8 cellular contexts compared by ENCODE assay signal in the genomic region with DNA sequence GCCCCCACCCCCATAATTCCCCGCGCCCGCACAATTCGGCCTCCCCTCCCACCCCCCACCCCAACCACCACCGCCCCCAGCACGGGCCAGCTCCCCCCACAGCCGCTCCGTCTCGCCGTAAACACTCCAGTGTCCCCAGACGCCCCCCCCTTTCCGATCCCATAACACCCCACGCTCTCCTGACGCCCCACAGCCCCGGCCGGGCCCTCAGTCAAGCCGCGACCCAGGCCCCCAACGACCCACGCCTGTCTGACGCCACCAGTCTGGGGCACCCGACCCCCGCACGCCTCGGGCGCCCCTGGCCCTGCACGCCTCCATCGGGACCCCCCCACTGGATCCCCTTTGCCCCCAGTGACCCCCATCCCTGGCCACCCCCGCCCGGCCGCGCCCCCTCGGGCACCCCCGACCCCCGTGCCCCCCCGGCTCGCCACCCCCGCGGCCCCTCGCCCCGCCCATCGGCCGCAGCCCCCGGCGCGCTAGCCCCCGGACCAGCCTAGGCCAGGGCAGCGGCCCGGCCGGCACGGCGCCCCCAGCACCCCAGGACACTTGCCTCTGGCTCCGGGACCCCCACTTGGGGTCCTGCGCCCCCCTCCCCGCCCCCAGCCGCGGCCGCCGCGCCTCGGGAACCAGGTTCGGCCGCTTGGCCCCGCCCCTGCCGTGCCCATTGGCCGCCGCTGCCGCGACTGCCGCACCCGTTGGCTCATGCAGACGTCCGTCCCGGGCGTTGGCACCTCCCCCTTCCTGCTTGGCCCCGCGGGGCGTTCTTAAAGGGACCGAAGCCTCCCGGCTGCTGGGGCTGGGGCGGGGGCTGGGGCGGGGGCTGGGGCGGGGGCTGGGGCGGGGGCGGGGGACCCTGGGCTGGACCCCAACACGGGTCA. TPM values are rescaled to one million over a fixed set of nuclear protein-coding genes. Genes with fewer than 3 reads are reported as not detected.
DNase-seq lines count a peak whose midpoint lies in the region; ATAC-seq and TF ChIP-seq lines count a peak whose summit lies in the region.

A gene (minus strand): TSS at position 638 of the 878 bp plus-strand sequence. CDS start 1,603 bp downstream, outside the sequence.

- H3K9me2 ChIP-seq in GM23248 (ENCODE audit: insufficient read depth): no peaks in the 10 kb centered on the region

- peak within 1 kb of the TSS; percentile 88 for H3K9ac ChIP-seq in GM23248

- in situ Hi-C loops in GM23248 (cut with MboI): no loop called here

- ATAC-seq in RWPE2 (ENCODE audit: low read depth): peak; percentile 97
- peak; percentile 97 to 99 (median 99) for ATAC-seq in natural killer cell
- ATAC-seq in stimulated activated naive B cell treated with anti-CD40 and anti-IgM and Interleukin-4, amounts not matched to agents 10 μg/mL and 1 μg/mL and 100 μg/mL, for 72 hours (replicated peaks): peak; percentile 95 to 98

- no peaks in the 10 kb centered on the region for H3K9me3 Mint-ChIP-seq in activated T-helper 2 cell treated with anti-CD3 and anti-CD28 coated beads, Interferon-gamma antibody, Interleukin-2, Interleukin-4, amounts not matched to agents 10 μg/mL and 5 μg/mL and 100 μg/mL, durations not matched to agents 14 hours and 24 hours and 36 hours
- no peaks in the 10 kb centered on the region for H3K9me3 Mint-ChIP-seq in natural killer cell
- no peaks in the 10 kb centered on the region for H3K9me3 Mint-ChIP-seq in stimulated activated naive B cell treated with anti-CD40 and anti-IgM and Interleukin-4, amounts not matched to agents 10 μg/mL and 1 μg/mL and 100 μg/mL, for 72 hours

- H3K4me2 ChIP-seq in GM23248 (ENCODE audit: unreplicated experiment): peak within 1 kb of the TSS; percentile 83

- H2AFZ ChIP-seq in GM23248: peak within 1 kb of the TSS; percentile 86

- H3K4me3 ChIP-seq in GM23248 (peak within 1 kb of the TSS; percentile 75), RWPE2 (ENCODE audit: severe bottlenecking) (peak within 1 kb of the TSS; percentile 53), fibroblast of mammary gland (ENCODE audit: control insufficient read depth, low read depth, low read length) (peak within 1 kb of the TSS; percentile 64)

- DNase-seq in DMS53 (lab: John Stamatoyannopoulos, UW) (peak; percentile 90), GM23248 (peak; percentile 96), LHCN-M2 (ENCODE audit: low read depth) (peak; percentile 71), RWPE2 (ENCODE audit: low spot score) (peak; percentile 91), fibroblast of mammary gland (ENCODE audit: low read depth) (peak; percentile 80), natural killer cell (peak; percentile 94)
- DNase-seq in activated T-helper 2 cell treated with anti-CD3 and anti-CD28 coated beads, Interferon-gamma antibody, Interleukin-2, Interleukin-4, amounts not matched to agents 10 μg/mL and 5 μg/mL and 100 μg/mL, durations not matched to agents 14 hours and 24 hours and 36 hours (ENCODE audit: low spot score): peak; percentile 91
- peak; percentile 89 for DNase-seq in stimulated activated naive B cell treated with anti-CD40 and anti-IgM and Interleukin-4, amounts not matched to agents 10 μg/mL and 1 μg/mL and 100 μg/mL, for 72 hours

- H3K36me3 ChIP-seq in GM23248 (ENCODE audit: low read depth): no peaks in the 10 kb centered on the region; the same call in 1 of the 2 replicates
- H3K36me3 ChIP-seq in RWPE2 (ENCODE audit: low read depth): peaks cover 24% of the 10 kb centered on the region

- 0 out of 2 replicates have a peak, but pooled peaks cover 8% of the 10 kb centered on the region for H3F3A ChIP-seq in GM23248 (ENCODE audit: insufficient read depth)

- intact Hi-C loops in activated T-helper 2 cell treated with anti-CD3 and anti-CD28 coated beads, Interferon-gamma antibody, Interleukin-2, Interleukin-4, amounts not matched to agents 10 μg/mL and 5 μg/mL and 100 μg/mL, durations not matched to agents 14 hours and 24 hours and 36 hours (cut with micrococcal nuclease): loop anchor here (1.0 kb wide), 1 partner anchor 28 kb away; a partner anchor contains a TSS
- intact Hi-C loops in natural killer cell (cut with micrococcal nuclease): loop anchor here (1.0 kb wide), 1 partner anchor 14 kb away; a partner anchor contains a TSS

- H3K4me1 ChIP-seq in GM23248 (ENCODE audit: insufficient read depth): peaks cover 16% of the 10 kb centered on the region
- H3K4me1 ChIP-seq in RWPE2 (ENCODE audit: insufficient read depth, poor library complexity, severe bottlenecking): no peaks in the 10 kb centered on the region

- H3K27me3 Mint-ChIP-seq in activated T-helper 2 cell treated with anti-CD3 and anti-CD28 coated beads, Interferon-gamma antibody, Interleukin-2, Interleukin-4, amounts not matched to agents 10 μg/mL and 5 μg/mL and 100 μg/mL, durations not matched to agents 14 hours and 24 hours and 36 hours (ENCODE audit: low read depth): no peaks in the 10 kb centered on the region
- H3K27me3 Mint-ChIP-seq in natural killer cell (ENCODE audit: low read depth in 2 of 2): no peaks in the 10 kb centered on the region
- H3K27me3 Mint-ChIP-seq in stimulated activated naive B cell treated with anti-CD40 and anti-IgM and Interleukin-4, amounts not matched to agents 10 μg/mL and 1 μg/mL and 100 μg/mL, for 72 hours: no peaks in the 10 kb centered on the region

- H3K4me1 Mint-ChIP-seq in activated T-helper 2 cell treated with anti-CD3 and anti-CD28 coated beads, Interferon-gamma antibody, Interleukin-2, Interleukin-4, amounts not matched to agents 10 μg/mL and 5 μg/mL and 100 μg/mL, durations not matched to agents 14 hours and 24 hours and 36 hours (ENCODE audit: low read depth): peaks cover 14% of the 10 kb centered on the region
- peaks cover 14 to 21% of the 10 kb centered on the region in 2 donors for H3K4me1 Mint-ChIP-seq in natural killer cell
- H3K4me1 Mint-ChIP-seq in stimulated activated naive B cell treated with anti-CD40 and anti-IgM and Interleukin-4, amounts not matched to agents 10 μg/mL and 1 μg/mL and 100 μg/mL, for 72 hours: peaks cover 17 to 33% of the 10 kb centered on the region in 2 donors

- peak within 1 kb of the TSS; percentile 99 for H3K27ac Mint-ChIP-seq in activated T-helper 2 cell treated with anti-CD3 and anti-CD28 coated beads, Interferon-gamma antibody, Interleukin-2, Interleukin-4, amounts not matched to agents 10 μg/mL and 5 μg/mL and 100 μg/mL, durations not matched to agents 14 hours and 24 hours and 36 hours
- H3K27ac Mint-ChIP-seq in natural killer cell: peak within 1 kb of the TSS; percentile 85 to 95
- peak within 1 kb of the TSS; percentile 99 for H3K27ac Mint-ChIP-seq in stimulated activated naive B cell treated with anti-CD40 and anti-IgM and Interleukin-4, amounts not matched to agents 10 μg/mL and 1 μg/mL and 100 μg/mL, for 72 hours

- H3K79me2 ChIP-seq in GM23248 (ENCODE audit: insufficient read depth): peaks cover 33% of the 10 kb centered on the region

- no peaks in the 10 kb centered on the region for H4K20me1 ChIP-seq in GM23248 (ENCODE audit: insufficient read depth)

- peak within 1 kb of the TSS; percentile 61 for H3K27ac ChIP-seq in GM23248
- peak within 1 kb of the TSS; percentile 78 for H3K27ac ChIP-seq in RWPE2 (ENCODE audit: poor library complexity, severe bottlenecking)

- 0 to 2% methylated on average over 15 to 58 of the region's 86 CpGs for WGBS in GM23248 (ENCODE audit: low coverage in 1 of 2, low lambda C conversion rate in 2 of 2, missing lambda C conversion rate in 2 of 2), 2 experiments

- H3K36me3 Mint-ChIP-seq in activated T-helper 2 cell treated with anti-CD3 and anti-CD28 coated beads, Interferon-gamma antibody, Interleukin-2, Interleukin-4, amounts not matched to agents 10 μg/mL and 5 μg/mL and 100 μg/mL, durations not matched to agents 14 hours and 24 hours and 36 hours (ENCODE audit: low read depth): peaks cover 26% of the 10 kb centered on the region
- no peaks in the 10 kb centered on the region for H3K36me3 Mint-ChIP-seq in natural killer cell
- peaks cover 12 to 23% of the 10 kb centered on the region in 2 donors for H3K36me3 Mint-ChIP-seq in stimulated activated naive B cell treated with anti-CD40 and anti-IgM and Interleukin-4, amounts not matched to agents 10 μg/mL and 1 μg/mL and 100 μg/mL, for 72 hours

- H3K9me3 ChIP-seq in GM23248 (ENCODE audit: low read depth): no peaks in the 10 kb centered on the region
- no peaks in the 10 kb centered on the region for H3K9me3 ChIP-seq in RWPE2 (ENCODE audit: severe bottlenecking)

- TF ChIP-seq CTCF in RWPE2 (IDR thresholded peaks at IDR 0.05; ENCODE audit: poor library complexity, severe bottlenecking) (no peak), fibroblast of mammary gland (conservative IDR thresholded peaks at IDR 0.05; ENCODE audit: control insufficient read depth, insufficient read depth, low read depth, low read length) (no peak), natural killer cell (IDR thresholded peaks at IDR 0.05) (no peak)

- peak within 1 kb of the TSS; percentile 95 for H3K4me3 Mint-ChIP-seq in activated T-helper 2 cell treated with anti-CD3 and anti-CD28 coated beads, Interferon-gamma antibody, Interleukin-2, Interleukin-4, amounts not matched to agents 10 μg/mL and 5 μg/mL and 100 μg/mL, durations not matched to agents 14 hours and 24 hours and 36 hours (ENCODE audit: low read depth)
- H3K4me3 Mint-ChIP-seq in natural killer cell: peak within 1 kb of the TSS; percentile 91
- H3K4me3 Mint-ChIP-seq in stimulated activated naive B cell treated with anti-CD40 and anti-IgM and Interleukin-4, amounts not matched to agents 10 μg/mL and 1 μg/mL and 100 μg/mL, for 72 hours: peak within 1 kb of the TSS; percentile 90 to 93

- H3K27me3 ChIP-seq in GM23248 (replicated peaks; ENCODE audit: insufficient read depth) (no peaks in the 10 kb centered on the region), RWPE2 (ENCODE audit: insufficient read depth, poor library complexity, severe bottlenecking) (no peaks in the 10 kb centered on the region)

RNA-seq across cellular contexts. Expression of the gene that starts here (rescaled TPM):
- 419 and 466 TPM in 2 replicates for total RNA-seq in GM23248 (2014; rRNA removed; shearing (Covaris generic))
- polyA plus RNA-seq in GM23248 (2016; fragmentation: Nextera tagmentation; extraction: Ambion mirVana): 195 and 208 TPM in 2 replicates
- total RNA-seq in LHCN-M2 (2014; rRNA removed) (374 and 409 TPM in 2 replicates), natural killer cell (100 to 1,000 TPM; 149 to 179 (median 162) TPM)
- 301 TPM for polyA plus RNA-seq in LHCN-M2 (2012)
- 196 and 201 TPM in 2 replicates for total RNA-seq in activated T-helper 2 cell treated with anti-CD3 and anti-CD28 coated beads, Interferon-gamma antibody, Interleukin-2, Interleukin-4, amounts not matched to agents 10 μg/mL and 5 μg/mL and 100 μg/mL, durations not matched to agents 14 hours and 24 hours and 36 hours

Comparison
In these comparisons a context has a peak if more than half of its experiments do, and no peak if none do; other contexts are left out.
1. Peak in every context shown above with its lines: DNase-seq, ATAC-seq, H3K4me3 ChIP-seq and H3K27ac ChIP-seq.